In genomic region chr1:150564051-150564991, GRCh38 we compare ENCODE assay signal across 8 cellular contexts. TPM values are rescaled to one million over a fixed set of nuclear protein-coding genes. Genes with fewer than 3 reads are reported as not detected.
DNase-seq lines count a peak whose midpoint lies in the region; ATAC-seq and TF ChIP-seq lines count a peak whose summit lies in the region.

No MANE protein-coding gene starts in this region.

- H3K27me3 Mint-ChIP-seq in Caco-2 (ENCODE audit: insufficient read depth, unreplicated experiment) (no peaks in the 10 kb centered on the region), endothelial cell (ENCODE audit: unreplicated experiment) (peaks cover 14% of the 10 kb centered on the region)

- intact Hi-C loops in Caco-2 (cut with micrococcal nuclease; ENCODE audit: unreplicated experiment) (loop anchor here (5.0 to 10.0 kb wide), 3 partner anchors 133 to 440 kb away; partner anchors contain the start of genes CERS2, GOLPH3L, MINDY1 and PRUNE1), ovary (cut with DNase I) (loop anchor here in 3 of 4 donors (5.0 kb wide), 3 partner anchors 58 to 408 kb away; partner anchors contain the start of genes CERS2 (in 1 of the 3) and ENSA (in 1 of the 3))

- no peak for TF ChIP-seq CTCF in Caco-2 (IDR thresholded peaks at IDR 0.05; ENCODE audit: insufficient read depth in 1 of 2, low read depth in 1 of 2, low read length in 1 of 2, severe bottlenecking in 1 of 2, unreplicated experiment in 1 of 2)
- TF ChIP-seq CTCF in endothelial cell (IDR thresholded peaks at IDR 0.05; ENCODE audit: unreplicated experiment): no peak
- no peak for TF ChIP-seq CTCF in ovary (IDR thresholded peaks at IDR 0.05)

- peak overlapping the region; percentile 96 to 99 for H3K27ac ChIP-seq in ovary

- H3K36me3 ChIP-seq in Caco-2 (ENCODE audit: control insufficient read depth, insufficient read depth, low read length): no peaks in the 10 kb centered on the region; the same call in 1 of the 2 replicates
- H3K36me3 ChIP-seq in ovary: no peaks in the 10 kb centered on the region

- H3K9me3 ChIP-seq in Caco-2 (no peaks in the 10 kb centered on the region), ovary (no peaks in the 10 kb centered on the region)

- H3K9me3 Mint-ChIP-seq in Caco-2 (ENCODE audit: unreplicated experiment) (no peaks in the 10 kb centered on the region), endothelial cell (ENCODE audit: unreplicated experiment) (no peaks in the 10 kb centered on the region)

- POLR2A ChIA-PET in Caco-2 (lab: Charles Lee): interaction anchor here (0.5 to 5.6 kb wide), 4 partner anchors 12 to 554 kb away, joined by 3 to 152 read pairs (median 4); partner anchors contain the start of genes MCL1 and OTUD7B

- H3K27ac Mint-ChIP-seq in Caco-2 (ENCODE audit: unreplicated experiment): peak overlapping the region; percentile 95
- peak overlapping the region; percentile 77 for H3K27ac Mint-ChIP-seq in endothelial cell (ENCODE audit: unreplicated experiment)

- CTCF ChIA-PET in Caco-2 (lab: Charles Lee): interaction anchor here (0.7 to 6.2 kb wide), 4 partner anchors 14 to 248 kb away, joined by 3 to 51 read pairs (median 21); partner anchors contain the start of genes FALEC and MCL1

- BruUV-seq in Caco-2 (replicated peaks; lab: Mats Ljungman, UMichigan): no TSS peak

- no peak for TF ChIP-seq EP300 in ovary (IDR thresholded peaks at IDR 0.05)

- ATAC-seq in HG02623 (IDR thresholded peaks at IDR 0.05; ENCODE audit: unreplicated experiment): no peak
- no peak for ATAC-seq in GM21390 (IDR thresholded peaks at IDR 0.05; ENCODE audit: unreplicated experiment)

- no peak for DNase-seq in Caco-2
- peak; percentile 40 for DNase-seq in RPMI8226
- DNase-seq in endothelial cell (ENCODE audit: low spot score): no peak
- peak in 1 of 5 donors; percentile 41 for DNase-seq in ovary
- DNase-seq in GDM1 (lab: John Stamatoyannopoulos, UW): no peak
- no peak for DNase-seq in stimulated activated CD4-positive, alpha-beta T cell treated with anti-CD3 and anti-CD28 coated beads, Interleukin-4, amount 100 ng/mL, for 4 hours

- peak overlapping the region; percentile 80 for H3K4me3 Mint-ChIP-seq in Caco-2 (ENCODE audit: unreplicated experiment)
- peak overlapping the region; percentile 49 for H3K4me3 Mint-ChIP-seq in endothelial cell (ENCODE audit: unreplicated experiment)

- WGBS in ovary, 3 donors: 63 to 73% (median 65%) methylated on average over 5 of the region's 5 CpGs

- no peak overlapping the region for H3K4me3 ChIP-seq in Caco-2 (ENCODE audit: low read depth, low read length)
- H3K4me3 ChIP-seq in ovary: no peak overlapping the region

- peaks cover 45% of the 10 kb centered on the region for H3K4me1 Mint-ChIP-seq in Caco-2 (ENCODE audit: low read depth, unreplicated experiment)
- H3K4me1 Mint-ChIP-seq in endothelial cell (ENCODE audit: unreplicated experiment): peaks cover 66% of the 10 kb centered on the region

- H3K4me1 ChIP-seq in Caco-2 (peaks cover 56% of the 10 kb centered on the region), ovary (ENCODE audit: insufficient read depth) (peaks cover 57% of the 10 kb centered on the region)

- H3K27me3 ChIP-seq in Caco-2 (replicated peaks; ENCODE audit: control insufficient read depth, insufficient read depth, low read length) (no peaks in the 10 kb centered on the region), ovary (no peaks in the 10 kb centered on the region)

- TF ChIP-seq POLR2A in ovary (IDR thresholded peaks at IDR 0.05): no peak

- H3K36me3 Mint-ChIP-seq in Caco-2 (ENCODE audit: insufficient read depth, unreplicated experiment) (peaks cover 56% of the 10 kb centered on the region), endothelial cell (ENCODE audit: low read depth, unreplicated experiment) (peaks cover 4% of the 10 kb centered on the region)

RNA-seq across cellular contexts. Expression of gene MCL1, which starts 15.1 kb away (rescaled TPM):
- total RNA-seq in Caco-2 (2022): 130 and 134 TPM in 2 replicates
- total RNA-seq in endothelial cell (ENCODE audit: unreplicated experiment): 193 TPM
- 100 to 1,000 TPM in 6 of 7 donors, 10 to 100 TPM in 1; 91.1 to 280 (median 145) TPM for total RNA-seq in ovary
- 100 to 1,000 TPM in 1 of 2 donors, 10 to 100 TPM in 1; 74.2 to 209 TPM for polyA plus RNA-seq in ovary

RNA-seq across cellular contexts. Expression of gene ADAMTSL4, which starts 15.1 kb away (rescaled TPM):
- total RNA-seq in Caco-2 (2022) (16.1 and 17.6 TPM in 2 replicates), endothelial cell (ENCODE audit: unreplicated experiment) (0.36 TPM), ovary (10 to 100 TPM; 11.6 to 86.6 (median 22.5) TPM)
- 10 to 100 TPM in 1 of 2 donors, 1 to 10 TPM in 1; 8.8 to 12.1 TPM for polyA plus RNA-seq in ovary

RNA-seq across cellular contexts. Expression of gene FALEC, which starts 48.8 kb away (rescaled TPM):
- total RNA-seq in Caco-2 (2022) (0.59 and 0.63 TPM in 2 replicates), endothelial cell (ENCODE audit: unreplicated experiment) (1.2 TPM), ovary (1 to 10 TPM in 1 of 7 donors, under 1 TPM in 2, not detected in 4; 0.69 to 1.7 (median 0.86) TPM)
- under 1 TPM in 1 of 2 donors, not detected in 1; 0.51 TPM for polyA plus RNA-seq in ovary

RNA-seq across cellular contexts. Expression of gene ECM1, which starts 56.4 kb away (rescaled TPM):
- 0.95 and 2.4 TPM in 2 replicates for total RNA-seq in Caco-2 (2022)
- total RNA-seq in endothelial cell (ENCODE audit: unreplicated experiment): 637 TPM
- total RNA-seq in ovary: 10 to 100 TPM in 1 of 7 donors, 1 to 10 TPM in 6; 1.8 to 11.0 (median 6.2) TPM
- polyA plus RNA-seq in ovary: 10 to 100 TPM in 1 of 2 donors, 1 to 10 TPM in 1; 4.3 to 16.7 TPM
